ENCODE assay signal across 19 cellular contexts in the genomic region with DNA sequence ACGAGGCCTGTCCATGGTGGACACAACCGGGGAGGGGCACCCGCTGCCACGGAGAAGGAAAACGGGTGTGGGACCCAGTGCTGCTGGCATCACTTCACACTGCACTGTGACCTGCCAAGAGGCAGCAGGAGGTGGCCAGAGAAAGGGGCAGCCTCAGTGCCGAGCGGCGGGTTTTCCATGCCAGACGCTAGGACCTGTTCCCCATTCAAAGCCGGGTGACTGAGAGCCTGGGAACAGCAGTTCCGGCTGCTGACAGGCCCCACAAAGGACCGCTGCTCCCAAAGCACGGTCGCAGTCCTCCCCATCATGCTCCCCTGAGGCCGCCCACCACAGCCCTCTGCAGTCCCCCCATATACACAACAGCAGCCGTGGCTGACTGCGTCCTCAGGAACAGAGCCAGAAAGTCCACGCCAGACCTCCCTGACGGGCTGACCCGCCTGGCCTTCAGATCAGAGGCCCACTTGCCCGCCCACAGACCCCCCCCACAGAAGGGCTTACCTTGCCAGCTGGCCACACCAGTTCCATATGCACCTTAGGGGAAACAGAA. TPM values are rescaled to one million over a fixed set of nuclear protein-coding genes. Genes with fewer than 3 reads are reported as not detected.
DNase-seq lines count a peak whose midpoint lies in the region; ATAC-seq and TF ChIP-seq lines count a peak whose summit lies in the region.
"Had no signal": no experiment of that assay in that cellular context is flagged by ENCODE, and none has a peak within 500 bp of the region (broad histone marks: within the 10 kb centered on the region; RNA-seq: fewer than 3 reads in every experiment).

No MANE protein-coding gene starts in this region.

- CTCF ChIA-PET in MCF 10A (lab: Yijun Ruan, JAX) = no interaction called here
- CTCF ChIA-PET in PC-9 (lab: Charles Lee) = no interaction called here

- peaks cover 8% of the 10 kb centered on the region for H3K4me1 Mint-ChIP-seq in MCF 10A (ENCODE audit: insufficient read depth, unreplicated experiment)
- H3K4me1 Mint-ChIP-seq in activated CD4-positive, alpha-beta T cell treated with anti-CD3 and anti-CD28 coated beads, Interleukin-2, amount 10 ng/mL, durations not matched to agents 24 days and 14 days = peaks cover 23% of the 10 kb centered on the region

- no peak overlapping the region for H3K27ac Mint-ChIP-seq in MCF 10A (ENCODE audit: low read depth, unreplicated experiment)
- H3K27ac Mint-ChIP-seq in activated CD4-positive, alpha-beta T cell treated with anti-CD3 and anti-CD28 coated beads, Interleukin-2, amount 10 ng/mL, durations not matched to agents 24 days and 14 days = no peak overlapping the region

- no peak for TF ChIP-seq POLR2A in breast epithelium (IDR thresholded peaks at IDR 0.05)

- H3K27me3 Mint-ChIP-seq in MCF 10A (ENCODE audit: insufficient read depth, unreplicated experiment) = no peaks in the 10 kb centered on the region
- H3K27me3 Mint-ChIP-seq in activated CD4-positive, alpha-beta T cell treated with anti-CD3 and anti-CD28 coated beads, Interleukin-2, amount 10 ng/mL, durations not matched to agents 24 days and 14 days = no peaks in the 10 kb centered on the region

- no peaks in the 10 kb centered on the region for H3K9me3 Mint-ChIP-seq in MCF 10A (ENCODE audit: unreplicated experiment)
- H3K9me3 Mint-ChIP-seq in activated CD4-positive, alpha-beta T cell treated with anti-CD3 and anti-CD28 coated beads, Interleukin-2, amount 10 ng/mL, durations not matched to agents 24 days and 14 days = no peaks in the 10 kb centered on the region
- H3K9me3 Mint-ChIP-seq: activated T-cell treated with anti-CD3 and anti-CD28 coated beads, Interleukin-2, amount 50 U/mL, for 72 hours had no signal

- H3K36me3 ChIP-seq in breast epithelium = peaks cover 12% of the 10 kb centered on the region
- H3K36me3 ChIP-seq in heart right ventricle = peaks cover 11 to 58% (median 38%) of the 10 kb centered on the region in 9 donors
- H3K36me3 ChIP-seq in upper lobe of right lung = peaks cover 52% of the 10 kb centered on the region
- peaks cover 25% of the 10 kb centered on the region; the same call in 1 of the 2 replicates for H3K36me3 ChIP-seq in PC-9 (ENCODE audit: low read depth)

- H3K9me2 ChIP-seq in PC-9 (ENCODE audit: insufficient read depth) = no peaks in the 10 kb centered on the region

- H3K9me3 ChIP-seq in breast epithelium (no peaks in the 10 kb centered on the region), heart right ventricle (no peaks in the 10 kb centered on the region), upper lobe of right lung (no peaks in the 10 kb centered on the region), PC-9 (ENCODE audit: insufficient read depth, low read depth) (no peaks in the 10 kb centered on the region)
- H3K9me3 ChIP-seq: neutrophil had no signal

- H3F3A ChIP-seq in PC-9 (ENCODE audit: insufficient read depth, low read depth) = peaks cover 18% of the 10 kb centered on the region; the same call in 1 of the 2 replicates

- H3K4me1 ChIP-seq in breast epithelium (peaks cover 9 to 23% of the 10 kb centered on the region in 2 donors), heart right ventricle (peaks cover 34 to 71% (median 54%) of the 10 kb centered on the region in 9 donors), upper lobe of right lung (peaks cover 38% of the 10 kb centered on the region), PC-9 (replicated peaks; ENCODE audit: insufficient read depth) (peaks cover 13% of the 10 kb centered on the region)

- TF ChIP-seq CTCF in breast epithelium (IDR thresholded peaks at IDR 0.05) = no peak
- no peak for TF ChIP-seq CTCF in MCF 10A (IDR thresholded peaks at IDR 0.05; ENCODE audit: unreplicated experiment)
- TF ChIP-seq CTCF in heart right ventricle (IDR thresholded peaks at IDR 0.05) = no peak
- no peak for TF ChIP-seq CTCF in upper lobe of right lung (IDR thresholded peaks at IDR 0.05)
- no peak for TF ChIP-seq CTCF in PC-9 (conservative IDR thresholded peaks at IDR 0.05)

- WGBS in heart right ventricle, 2 donors = 45 to 62% methylated on average over 21 of the region's 21 CpGs

- H3K4me2 ChIP-seq in PC-9 = no peak overlapping the region

- peak overlapping the region in 2 of 3 donors; percentile 7 to 52 for H3K4me3 ChIP-seq in breast epithelium
- peak overlapping the region in 7 of 10 donors; percentile 11 to 26 (median 16) for H3K4me3 ChIP-seq in heart right ventricle
- H3K4me3 ChIP-seq in upper lobe of right lung = no peak overlapping the region
- H3K4me3 ChIP-seq in PC-9 = no peak overlapping the region
- H3K4me3 ChIP-seq: SK-N-MC had no signal

- H4K20me1 ChIP-seq in PC-9 (ENCODE audit: insufficient read depth) = peaks cover 67% of the 10 kb centered on the region

- H3K27ac ChIP-seq in breast epithelium (peak overlapping the region; percentile 33 to 76), heart right ventricle (peak overlapping the region; percentile 16 to 88 (median 68)), upper lobe of right lung (peak overlapping the region; percentile 60), PC-9 (no peak overlapping the region)
- H3K27ac ChIP-seq: neutrophil, SK-N-MC had no signal

- BruUV-seq in MCF 10A (replicated peaks; lab: Mats Ljungman, UMichigan) = no TSS peak
- no TSS peak for BruUV-seq in PC-9 (replicated peaks; lab: Mats Ljungman, UMichigan)

- peak in 5 of 8 donors; percentile 1 to 20 (median 2) for ATAC-seq in heart right ventricle
- no peak for ATAC-seq in upper lobe of right lung
- ATAC-seq: activated T-cell treated with anti-CD3 and anti-CD28 coated beads, Interleukin-2, amount 50 U/mL, for 72 hours; PC-3 had no signal

- POLR2A ChIA-PET in MCF 10A (lab: Yijun Ruan, JAX) (no interaction called here), PC-9 (lab: Charles Lee; ENCODE audit: unreplicated experiment) (no interaction called here)

- peaks cover 79% of the 10 kb centered on the region for H3K79me2 ChIP-seq in PC-9 (ENCODE audit: low read depth)

- no peak overlapping the region for H2AFZ ChIP-seq in PC-9

- intact Hi-C loops in breast epithelium (cut with DNase I; ENCODE audit: low total_unique reads) (loop anchor here (10.0 kb wide), 1 partner anchor 49 kb away; no protein-coding TSS in a partner anchor), MCF 10A (cut with micrococcal nuclease) (no loop called here), heart right ventricle (cut with DNase I) (loop anchor here in 3 of 10 donors (5.0 to 10.0 kb wide), 3 partner anchors 42 to 181 kb away; partner anchors contain the start of gene BRD4 (in 1 of the 3)), posterior vena cava (cut with DNase I) (loop anchor here (5.0 to 10.0 kb wide), 5 partner anchors 33 to 663 kb away; no protein-coding TSS in a partner anchor), upper lobe of right lung (cut with DNase I) (no loop called here), PC-9 (cut with micrococcal nuclease; ENCODE audit: unreplicated experiment) (no loop called here)
- intact Hi-C loops in activated CD4-positive, alpha-beta T cell treated with anti-CD3 and anti-CD28 coated beads, Interleukin-2, amount 10 ng/mL, durations not matched to agents 24 days and 14 days (cut with micrococcal nuclease) = no loop called here

- H3K27me3 ChIP-seq in breast epithelium (no peaks in the 10 kb centered on the region), heart right ventricle (no peaks in the 10 kb centered on the region), upper lobe of right lung (no peaks in the 10 kb centered on the region), PC-9 (ENCODE audit: insufficient read depth, low read depth) (no peaks in the 10 kb centered on the region)
- H3K27me3 ChIP-seq: neutrophil had no signal

- peaks cover 83% of the 10 kb centered on the region for H3K36me3 Mint-ChIP-seq in MCF 10A (ENCODE audit: insufficient read depth, unreplicated experiment)
- peaks cover 35% of the 10 kb centered on the region for H3K36me3 Mint-ChIP-seq in activated CD4-positive, alpha-beta T cell treated with anti-CD3 and anti-CD28 coated beads, Interleukin-2, amount 10 ng/mL, durations not matched to agents 24 days and 14 days (ENCODE audit: low read depth)

- H3K4me3 Mint-ChIP-seq in MCF 10A (ENCODE audit: unreplicated experiment) = no peak overlapping the region
- H3K4me3 Mint-ChIP-seq in activated CD4-positive, alpha-beta T cell treated with anti-CD3 and anti-CD28 coated beads, Interleukin-2, amount 10 ng/mL, durations not matched to agents 24 days and 14 days = no peak overlapping the region
- H3K4me3 Mint-ChIP-seq: activated T-cell treated with anti-CD3 and anti-CD28 coated beads, Interleukin-2, amount 50 U/mL, for 72 hours had no signal

- no peak for DNase-seq in breast epithelium (ENCODE audit: low spot score in 2 of 2)
- no peak for DNase-seq in MCF 10A (ENCODE audit: unreplicated experiment)
- DNase-seq in heart right ventricle = no peak
- DNase-seq in posterior vena cava (ENCODE audit: low spot score) = peak; percentile 75
- no peak for DNase-seq in upper lobe of right lung
- no peak for DNase-seq in PC-9
- no peak for DNase-seq in NCI-H2227 treated with DMSO at 0.1 percent for 48 hours (lab: John Stamatoyannopoulos, UW)
- no peak for DNase-seq in activated CD4-positive, alpha-beta T cell treated with anti-CD3 and anti-CD28 coated beads, Interleukin-2, amount 10 ng/mL, durations not matched to agents 24 days and 14 days
- DNase-seq: activated T-cell treated with anti-CD3 and anti-CD28 coated beads, Interleukin-2, amount 50 U/mL, for 72 hours; DMS53; midbrain; MM.1S; NCI-H2029; NCI-H510A treated with DMSO at 0.1 percent for 48 hours; PC-3; stimulated activated CD4-positive, alpha-beta T cell treated with anti-CD3 and anti-CD28 coated beads, Interleukin-4, amount 100 ng/mL, for 24 hours; stimulated activated CD8-positive, alpha-beta memory T cell treated with anti-CD3 and anti-CD28 coated beads, Interleukin-4, amount 100 ng/mL, for 48 hours had no signal

RNA-seq across cellular contexts. Expression of gene AKAP8, which starts 5.4 kb away (rescaled TPM):
- total RNA-seq in breast epithelium (10 to 100 TPM; 23.2 to 40.7 (median 33.4) TPM), MCF 10A (2022) (31.1 and 37.8 TPM in 2 replicates), heart right ventricle (10 to 100 TPM; 15.7 to 32.2 (median 18.6) TPM), posterior vena cava (10 to 100 TPM; 24.2 to 33.6 TPM), upper lobe of right lung (31.0 TPM), PC-9 (2021) (39.5 and 43.4 TPM in 2 replicates)
- 10 to 100 TPM; 12.8 to 21.8 TPM for polyA plus RNA-seq in heart right ventricle
- total RNA-seq in activated CD4-positive, alpha-beta T cell treated with anti-CD3 and anti-CD28 coated beads, Interleukin-2, amount 10 ng/mL, durations not matched to agents 24 days and 14 days = 55.4 and 56.2 TPM in 2 replicates

RNA-seq across cellular contexts. Expression of gene BRD4, which starts 41.8 kb away (rescaled TPM):
- total RNA-seq in breast epithelium = 10 to 100 TPM; 25.6 to 37.5 (median 33.8) TPM
- total RNA-seq in MCF 10A (2022) = 167 and 189 TPM in 2 replicates
- total RNA-seq in heart right ventricle = 10 to 100 TPM; 51.6 to 85.1 (median 54.7) TPM
- polyA plus RNA-seq in heart right ventricle = 10 to 100 TPM; 31.2 to 34.8 TPM
- 10 to 100 TPM; 77.5 to 89.6 TPM for total RNA-seq in posterior vena cava
- total RNA-seq in upper lobe of right lung = 101 TPM
- total RNA-seq in PC-9 (2021) = 109 and 138 TPM in 2 replicates
- total RNA-seq in activated CD4-positive, alpha-beta T cell treated with anti-CD3 and anti-CD28 coated beads, Interleukin-2, amount 10 ng/mL, durations not matched to agents 24 days and 14 days = 109 TPM in 2 replicates

RNA-seq across cellular contexts. Expression of gene AKAP8L, which starts 44.6 kb away (rescaled TPM):
- total RNA-seq in breast epithelium = 100 to 1,000 TPM in 2 of 3 donors, 10 to 100 TPM in 1; 77.6 to 141 (median 122) TPM
- 84.7 and 89.0 TPM in 2 replicates for total RNA-seq in MCF 10A (2022)
- total RNA-seq in heart right ventricle = 100 to 1,000 TPM in 1 of 10 donors, 10 to 100 TPM in 9; 45.2 to 101 (median 63.1) TPM
- 100 to 1,000 TPM in 1 of 2 donors, 10 to 100 TPM in 1; 53.6 to 140 TPM for polyA plus RNA-seq in heart right ventricle
- 10 to 100 TPM; 52.6 to 65.7 TPM for total RNA-seq in posterior vena cava
- 95.5 TPM for total RNA-seq in upper lobe of right lung
- 49.9 and 62.4 TPM in 2 replicates for total RNA-seq in PC-9 (2021)
- total RNA-seq in activated CD4-positive, alpha-beta T cell treated with anti-CD3 and anti-CD28 coated beads, Interleukin-2, amount 10 ng/mL, durations not matched to agents 24 days and 14 days = 76.8 and 80.1 TPM in 2 replicates

Comparison
In these comparisons a context has a peak if more than half of its experiments do, and no peak if none do; other contexts are left out.
1. intact Hi-C loops: an anchor here in breast epithelium (10.0 kb wide) and posterior vena cava (5.0 to 10.0 kb wide); none called in MCF 10A, upper lobe of right lung, PC-9 and activated CD4-positive, alpha-beta T cell treated with anti-CD3 and anti-CD28 coated beads, Interleukin-2, amount 10 ng/mL, durations not matched to agents 24 days and 14 days.
2. H3K4me3 ChIP-seq: peak in breast epithelium (2 of 3) and heart right ventricle (7 of 10); none in upper lobe of right lung (single experiment) and PC-9 (single experiment).